ENCODE assay signal across 22 cellular contexts in the genomic region with DNA sequence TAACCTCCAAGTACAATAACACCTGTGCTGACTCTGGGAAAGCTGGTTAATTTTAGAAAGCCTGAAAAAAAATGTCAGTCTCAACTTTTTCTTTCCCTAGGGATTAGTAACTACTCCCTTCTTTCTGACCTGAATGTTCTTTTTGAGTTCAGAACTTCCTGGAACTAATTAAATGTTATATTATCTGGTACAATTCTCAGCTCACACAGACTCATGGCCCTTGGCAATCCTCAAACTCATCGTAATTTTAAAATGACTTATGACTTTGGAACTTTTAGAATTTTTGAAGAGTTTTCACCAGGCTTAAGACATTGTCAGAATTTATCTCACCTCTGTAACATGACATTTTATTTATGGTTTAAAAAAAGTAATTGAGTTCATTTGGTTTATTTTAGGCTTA.
DNase-seq lines count a peak whose midpoint lies in the region; ATAC-seq and TF ChIP-seq lines count a peak whose summit lies in the region.
"Had no signal": no experiment of that assay in that cellular context is flagged by ENCODE, and none has a peak within 500 bp of the region (broad histone marks: within the 10 kb centered on the region; RNA-seq: fewer than 3 reads in every experiment).

No MANE protein-coding gene starts in this region.

- TF ChIP-seq POLR2A in breast epithelium (IDR thresholded peaks at IDR 0.05): no peak

- POLR2A ChIA-PET in MCF 10A (lab: Yijun Ruan, JAX): no interaction called here

- H3K36me3 Mint-ChIP-seq in MCF 10A (ENCODE audit: insufficient read depth, unreplicated experiment): no peaks in the 10 kb centered on the region
- peaks cover 4 to 6% (median 4%) of the 10 kb centered on the region in 3 donors for H3K36me3 Mint-ChIP-seq in immature natural killer cell
- H3K36me3 Mint-ChIP-seq in stimulated activated memory B cell treated with anti-CD40 and anti-IgM and Interleukin-4, amounts not matched to agents 10 μg/mL and 1 μg/mL and 100 μg/mL, for 72 hours: peaks cover 7% of the 10 kb centered on the region
- H3K36me3 Mint-ChIP-seq: CD4-positive, CD25-positive, alpha-beta regulatory T cell; naive B cell had no signal

- H3K36me3 ChIP-seq in breast epithelium: no peaks in the 10 kb centered on the region
- no peaks in the 10 kb centered on the region for H3K36me3 ChIP-seq in left ventricle myocardium inferior
- H3K36me3 ChIP-seq in thoracic aorta: no peaks in the 10 kb centered on the region
- H3K36me3 ChIP-seq: pancreas, upper lobe of right lung had no signal

- H3K27ac Mint-ChIP-seq in MCF 10A (ENCODE audit: low read depth, unreplicated experiment) (peak overlapping the region; percentile 7), immature natural killer cell (no peak overlapping the region)
- H3K27ac Mint-ChIP-seq in stimulated activated memory B cell treated with anti-CD40 and anti-IgM and Interleukin-4, amounts not matched to agents 10 μg/mL and 1 μg/mL and 100 μg/mL, for 72 hours: no peak overlapping the region
- H3K27ac Mint-ChIP-seq: activated CD4-positive, alpha-beta T cell treated with anti-CD3 and anti-CD28 coated beads for 36 hours; CD4-positive, CD25-positive, alpha-beta regulatory T cell; naive B cell; stimulated activated naive CD8-positive, alpha-beta T cell treated with anti-CD3 and anti-CD28 coated beads, Interleukin-15, amount 100 ng/mL, for 72 hours had no signal

- DNase-seq in MCF 10A (ENCODE audit: unreplicated experiment): no peak
- no peak for DNase-seq in breast epithelium (ENCODE audit: low spot score in 2 of 2)
- peak; percentile 19 for DNase-seq in amniotic stem cell (lab: John Stamatoyannopoulos, UW)
- no peak for DNase-seq in left ventricle myocardium inferior
- no peak for DNase-seq in thoracic aorta (ENCODE audit: low spot score)
- no peak for DNase-seq in immature natural killer cell
- no peak for DNase-seq in AG08396 (ENCODE audit: low spot score)
- DNase-seq: activated CD4-positive, alpha-beta T cell treated with anti-CD3 and anti-CD28 coated beads for 36 hours; caudate nucleus; CD4-positive, CD25-positive, alpha-beta regulatory T cell; DMS153; islet precursor cell; KBM-7; naive B cell; NCI-H1048; NCI-H2029 treated with DMSO at 0.1 percent for 48 hours; NCI-H510A treated with DMSO at 0.1 percent for 48 hours; pancreas; stimulated activated naive CD8-positive, alpha-beta T cell treated with anti-CD3 and anti-CD28 coated beads, Interleukin-15, amount 100 ng/mL, for 72 hours; upper lobe of right lung had no signal

- H3K4me3 Mint-ChIP-seq in MCF 10A (ENCODE audit: unreplicated experiment): no peak overlapping the region
- H3K4me3 Mint-ChIP-seq in immature natural killer cell: no peak overlapping the region
- H3K4me3 Mint-ChIP-seq in stimulated activated memory B cell treated with anti-CD40 and anti-IgM and Interleukin-4, amounts not matched to agents 10 μg/mL and 1 μg/mL and 100 μg/mL, for 72 hours: no peak overlapping the region
- H3K4me3 Mint-ChIP-seq: activated CD4-positive, alpha-beta T cell treated with anti-CD3 and anti-CD28 coated beads for 36 hours; CD4-positive, CD25-positive, alpha-beta regulatory T cell; naive B cell; stimulated activated naive CD8-positive, alpha-beta T cell treated with anti-CD3 and anti-CD28 coated beads, Interleukin-15, amount 100 ng/mL, for 72 hours had no signal

- H3K9me3 ChIP-seq in breast epithelium (no peaks in the 10 kb centered on the region), left ventricle myocardium inferior (replicated peaks) (no peaks in the 10 kb centered on the region), thoracic aorta (no peaks in the 10 kb centered on the region)
- H3K9me3 ChIP-seq: pancreas, upper lobe of right lung had no signal

- H3K27me3 Mint-ChIP-seq in MCF 10A (ENCODE audit: insufficient read depth, unreplicated experiment) (no peaks in the 10 kb centered on the region), immature natural killer cell (ENCODE audit: low read depth in 3 of 3) (no peaks in the 10 kb centered on the region)
- no peaks in the 10 kb centered on the region for H3K27me3 Mint-ChIP-seq in stimulated activated memory B cell treated with anti-CD40 and anti-IgM and Interleukin-4, amounts not matched to agents 10 μg/mL and 1 μg/mL and 100 μg/mL, for 72 hours
- H3K27me3 Mint-ChIP-seq: activated CD4-positive, alpha-beta T cell treated with anti-CD3 and anti-CD28 coated beads for 36 hours; CD4-positive, CD25-positive, alpha-beta regulatory T cell; naive B cell; stimulated activated naive CD8-positive, alpha-beta T cell treated with anti-CD3 and anti-CD28 coated beads, Interleukin-15, amount 100 ng/mL, for 72 hours had no signal

- H3K27me3 ChIP-seq in breast epithelium (no peaks in the 10 kb centered on the region), left ventricle myocardium inferior (ENCODE audit: low read depth) (no peaks in the 10 kb centered on the region), thoracic aorta (replicated peaks; ENCODE audit: insufficient read depth) (no peaks in the 10 kb centered on the region)
- H3K27me3 ChIP-seq: hepatocyte, pancreas, upper lobe of right lung had no signal

- H3K4me1 Mint-ChIP-seq in MCF 10A (ENCODE audit: insufficient read depth, unreplicated experiment) (no peaks in the 10 kb centered on the region), immature natural killer cell (no peaks in the 10 kb centered on the region)
- H3K4me1 Mint-ChIP-seq in stimulated activated memory B cell treated with anti-CD40 and anti-IgM and Interleukin-4, amounts not matched to agents 10 μg/mL and 1 μg/mL and 100 μg/mL, for 72 hours: no peaks in the 10 kb centered on the region
- H3K4me1 Mint-ChIP-seq: activated CD4-positive, alpha-beta T cell treated with anti-CD3 and anti-CD28 coated beads for 36 hours; CD4-positive, CD25-positive, alpha-beta regulatory T cell; naive B cell; stimulated activated naive CD8-positive, alpha-beta T cell treated with anti-CD3 and anti-CD28 coated beads, Interleukin-15, amount 100 ng/mL, for 72 hours had no signal

- CTCF ChIA-PET in MCF 10A (lab: Yijun Ruan, JAX): interaction anchor here (0.6 to 0.7 kb wide), 2 partner anchors 122 to 946 kb away, joined by 3 read pairs; no protein-coding TSS in a partner anchor

- no TSS peak for BruUV-seq in MCF 10A (replicated peaks; lab: Mats Ljungman, UMichigan)

- H3K27ac ChIP-seq in breast epithelium (no peak overlapping the region), left ventricle myocardium inferior (replicated peaks) (peak overlapping the region; percentile 31), thoracic aorta (peak overlapping the region in 1 of 2 donors; percentile 58)
- H3K27ac ChIP-seq: hepatocyte, pancreas, upper lobe of right lung had no signal

- intact Hi-C loops in MCF 10A (cut with micrococcal nuclease) (no loop called here), breast epithelium (cut with DNase I; ENCODE audit: low total_unique reads) (no loop called here), left ventricle myocardium inferior (cut with micrococcal nuclease) (no loop called here)

- H3K4me1 ChIP-seq in breast epithelium: no peaks in the 10 kb centered on the region
- H3K4me1 ChIP-seq in left ventricle myocardium inferior: no peaks in the 10 kb centered on the region
- peaks cover 9 to 12% of the 10 kb centered on the region in 2 donors for H3K4me1 ChIP-seq in thoracic aorta (ENCODE audit: control insufficient read depth in 1 of 2, low read depth in 2 of 2)
- H3K4me1 ChIP-seq: pancreas, upper lobe of right lung had no signal

- ATAC-seq in thoracic aorta (ENCODE audit: insufficient number of reproducible peaks, low FRiP score, low read depth): peak; percentile 73
- ATAC-seq in stimulated activated memory B cell treated with anti-CD40 and anti-IgM and Interleukin-4, amounts not matched to agents 10 μg/mL and 1 μg/mL and 100 μg/mL, for 72 hours: no peak
- ATAC-seq: activated CD4-positive, alpha-beta T cell treated with anti-CD3 and anti-CD28 coated beads for 36 hours; pancreas; stimulated activated naive CD8-positive, alpha-beta T cell treated with anti-CD3 and anti-CD28 coated beads, Interleukin-15, amount 100 ng/mL, for 72 hours; upper lobe of right lung had no signal

- no peak for TF ChIP-seq CTCF in MCF 10A (IDR thresholded peaks at IDR 0.05; ENCODE audit: unreplicated experiment)
- no peak for TF ChIP-seq CTCF in breast epithelium (IDR thresholded peaks at IDR 0.05)
- TF ChIP-seq CTCF in left ventricle myocardium inferior (IDR thresholded peaks at IDR 0.05; ENCODE audit: borderline replicate concordance): no peak
- no peak for TF ChIP-seq CTCF in thoracic aorta (IDR thresholded peaks at IDR 0.05)

- H3K9me3 Mint-ChIP-seq in MCF 10A (ENCODE audit: unreplicated experiment) (no peaks in the 10 kb centered on the region), immature natural killer cell (no peaks in the 10 kb centered on the region)
- no peaks in the 10 kb centered on the region for H3K9me3 Mint-ChIP-seq in stimulated activated memory B cell treated with anti-CD40 and anti-IgM and Interleukin-4, amounts not matched to agents 10 μg/mL and 1 μg/mL and 100 μg/mL, for 72 hours
- H3K9me3 Mint-ChIP-seq: CD4-positive, CD25-positive, alpha-beta regulatory T cell; naive B cell; stimulated activated naive CD8-positive, alpha-beta T cell treated with anti-CD3 and anti-CD28 coated beads, Interleukin-15, amount 100 ng/mL, for 72 hours had no signal

- H3K4me3 ChIP-seq in breast epithelium: no peak overlapping the region
- no peak overlapping the region for H3K4me3 ChIP-seq in left ventricle myocardium inferior
- H3K4me3 ChIP-seq in thoracic aorta: peak overlapping the region; percentile 3
- H3K4me3 ChIP-seq: hepatocyte, pancreas, upper lobe of right lung had no signal
